Comparison of ENCODE assay signal across 8 cellular contexts in genomic region chr4:107931775-107932321, GRCh38. TPM values are rescaled to one million over a fixed set of nuclear protein-coding genes. Genes with fewer than 3 reads are reported as not detected.
A peak's percentile ranks its signal among the peaks of the same experiment; 100 is the strongest.
DNase-seq lines count a peak whose midpoint lies in the region; FAIRE-seq and TF ChIP-seq lines count a peak whose summit lies in the region.

No MANE protein-coding gene starts in this region.

- FAIRE-seq in frontal cortex (lab: Jason Lieb, UNC): no peak

- DNase-seq in NCI-H748 (lab: John Stamatoyannopoulos, UW; ENCODE audit: unreplicated experiment) (peak; percentile 70), NCI-H748 treated with DMSO at 0.1 percent for 48 hours (lab: John Stamatoyannopoulos, UW) (no peak), activated T-helper 1 cell treated with Interleukin-2 at 50 U/mL for 16 hours (ENCODE audit: low read depth) (peak; percentile 3), frontal cortex (ENCODE audit: low spot score in 2 of 2) (peak; percentile 15 to 23), prostate gland (ENCODE audit: low spot score) (peak; percentile 8), NCI-H2107 (lab: John Stamatoyannopoulos, UW) (no peak), NOMO-1 treated with DMSO at 0.1 percent for 48 hours (lab: John Stamatoyannopoulos, UW; ENCODE audit: unreplicated experiment) (no peak)

- peaks cover 3% of the 10 kb centered on the region; the same call in 1 of the 2 replicates for H3K36me3 ChIP-seq in HUES6 (ENCODE audit: control insufficient read depth, insufficient read depth, low read length)
- H3K36me3 ChIP-seq in prostate gland: no peaks in the 10 kb centered on the region

- no peak for TF ChIP-seq CTCF in prostate gland (IDR thresholded peaks at IDR 0.05)

- H3K4me1 ChIP-seq in HUES6 (ENCODE audit: control insufficient read depth, insufficient read depth, low read length) (peaks cover 10% of the 10 kb centered on the region; the same call in 1 of the 2 replicates), prostate gland (replicated peaks) (no peaks in the 10 kb centered on the region)

- intact Hi-C loops in prostate gland (cut with DNase I): loop anchor here (5.0 kb wide), 1 partner anchor 60 kb away; no protein-coding TSS in a partner anchor

- H3K9me3 ChIP-seq in HUES6 (ENCODE audit: control insufficient read depth, insufficient read depth, low read depth, low read length): no peaks in the 10 kb centered on the region
- no peaks in the 10 kb centered on the region for H3K9me3 ChIP-seq in prostate gland

- no peak for TF ChIP-seq POLR2A in prostate gland (IDR thresholded peaks at IDR 0.05)

- WGBS in prostate gland: 1% methylated on average over 30 of the region's 45 CpGs

- H3K4me3 ChIP-seq in HUES6 (ENCODE audit: low read depth, low read length): peak overlapping the region; percentile 68
- peak overlapping the region; percentile 71 to 79 for H3K4me3 ChIP-seq in prostate gland

- H3K27ac ChIP-seq in HUES6 (ENCODE audit: low read depth, low read length) (no peak overlapping the region), prostate gland (peak overlapping the region; percentile 70 to 74)

- H3K9ac ChIP-seq in HUES6 (ENCODE audit: low read length): peak overlapping the region; percentile 52

- H3K27me3 ChIP-seq in HUES6 (ENCODE audit: control insufficient read depth, insufficient read depth, low read length) (peaks cover 30% of the 10 kb centered on the region), prostate gland (replicated peaks; ENCODE audit: insufficient read depth) (no peaks in the 10 kb centered on the region)

RNA-seq across cellular contexts. Expression of gene CYP2U1, which starts 0.5 kb away (rescaled TPM):
- total RNA-seq in frontal cortex: 11.4 TPM
- 10 to 100 TPM in 1 of 2 donors, 1 to 10 TPM in 1; 8.0 to 13.5 TPM for total RNA-seq in prostate gland

RNA-seq across cellular contexts. Expression of gene HADH, which starts 57.8 kb away (rescaled TPM):
- total RNA-seq in frontal cortex: 10.6 TPM
- total RNA-seq in prostate gland: 10 to 100 TPM; 69.0 to 75.2 TPM

Comparison
In these comparisons a context has a peak if more than half of its experiments do, and no peak if none do; other contexts are left out.
1. DNase-seq: peak in NCI-H748 (single experiment), activated T-helper 1 cell treated with Interleukin-2 at 50 U/mL for 16 hours (single experiment), frontal cortex (2 of 2) and prostate gland (single experiment); none in NCI-H748 treated with DMSO at 0.1 percent for 48 hours (single experiment), NCI-H2107 (single experiment) and NOMO-1 treated with DMSO at 0.1 percent for 48 hours (single experiment).